In genomic region chr11:11065396-11065795, GRCh38 we compare ENCODE assay signal across 19 cellular contexts.
"Had no signal": no experiment of that assay in that cellular context is flagged by ENCODE, and none has a peak within 500 bp of the region (broad histone marks: within the 10 kb centered on the region; RNA-seq: fewer than 3 reads in every experiment).

No MANE protein-coding gene starts in this region.

- DNase-seq: activated CD4-positive, alpha-beta T cell treated with anti-CD3 and anti-CD28 coated beads, Interleukin-2, amount 10 ng/mL, durations not matched to agents 24 days and 14 days; activated CD4-positive, alpha-beta T cell treated with anti-CD3 and anti-CD28 coated beads, Interleukin-2, amount 50 U/mL, for 48 hours; activated CD4-positive, CD25-positive, alpha-beta regulatory T cell treated with anti-CD3 and anti-CD28 coated beads, Interleukin-2, amount 50 U/mL, for 72 hours; activated CD8-positive, alpha-beta memory T cell treated with anti-CD3 and anti-CD28 coated beads for 24 hours; activated gamma-delta T cell; activated naive CD4-positive, alpha-beta T cell treated with anti-CD3 and anti-CD28 coated beads, Interleukin-2, amount 10 ng/mL, durations not matched to agents 7 days and 5 days; activated naive CD8-positive, alpha-beta T cell treated with anti-CD3 and anti-CD28 coated beads for 36 hours; activated T-cell treated with anti-CD3 and anti-CD28 coated beads, Interleukin-2, amount 50 U/mL, for 48 hours; anterior cingulate cortex; cerebellar nuclear complex; NCI-H1048; NCI-H146; NCI-H187 treated with DMSO at 0.1 percent for 48 hours; NCI-H2081 treated with DMSO at 0.1 percent for 48 hours; NCI-H446; NCI-H524; PC-9; SHP77 treated with DMSO at 0.1 percent for 48 hours had no signal

- ATAC-seq: activated T-helper 17 cell treated with anti-CD3 and anti-CD28 coated beads, Interleukin-2, amount 50 U/mL, for 72 hours had no signal

- H3K27ac ChIP-seq: PC-9 had no signal

- H3K4me3 ChIP-seq: PC-9 had no signal
